Comparison of ENCODE assay signal across 8 cellular contexts in genomic region chr5:146203872-146204192, GRCh38. TPM values are rescaled to one million over a fixed set of nuclear protein-coding genes. Genes with fewer than 3 reads are reported as not detected.
DNase-seq lines count a peak whose midpoint lies in the region; ATAC-seq, FAIRE-seq and TF ChIP-seq lines count a peak whose summit lies in the region.

No MANE protein-coding gene starts in this region.

- H3K36me3 Mint-ChIP-seq in activated CD4-positive, alpha-beta T cell treated with anti-CD3 and anti-CD28 coated beads, Interleukin-2, amount 10 ng/mL, durations not matched to agents 24 days and 14 days (ENCODE audit: low read depth) = no peaks in the 10 kb centered on the region

- no peaks in the 10 kb centered on the region for H3K27me3 Mint-ChIP-seq in activated CD4-positive, alpha-beta T cell treated with anti-CD3 and anti-CD28 coated beads, Interleukin-2, amount 10 ng/mL, durations not matched to agents 24 days and 14 days

- no peak overlapping the region for H3K4me3 Mint-ChIP-seq in activated CD4-positive, alpha-beta T cell treated with anti-CD3 and anti-CD28 coated beads, Interleukin-2, amount 10 ng/mL, durations not matched to agents 24 days and 14 days

- H3K27me3 ChIP-seq in BLaER1 treated with 17β-estradiol and CSF1 and Interleukin-3, amounts not matched to agents 10 nM and 100 nM = no peaks in the 10 kb centered on the region
- no peaks in the 10 kb centered on the region for H3K27me3 ChIP-seq in lung (ENCODE audit: control insufficient read depth, insufficient read depth)

- peaks cover 22 to 45% (median 30%) of the 10 kb centered on the region in 10 experiments for H3K4me1 ChIP-seq in BLaER1 treated with 17β-estradiol and CSF1 and Interleukin-3, amounts not matched to agents 10 nM and 100 nM
- H3K4me1 ChIP-seq in lung (ENCODE audit: control insufficient read depth in 2 of 2, insufficient read depth in 2 of 2, low read length in 2 of 2) = peaks cover 6 to 20% of the 10 kb centered on the region in 2 donors

- in situ Hi-C loops in astrocyte of the cerebellum (cut with HindIII; ENCODE audit: low sequenced_read_pairs) = no loop called here

- H3K4me2 ChIP-seq in BLaER1 treated with 17β-estradiol and CSF1 and Interleukin-3, amounts not matched to agents 10 nM and 100 nM = peak overlapping the region; percentile 85 to 97 (median 93)

- H3K27ac Mint-ChIP-seq in activated CD4-positive, alpha-beta T cell treated with anti-CD3 and anti-CD28 coated beads, Interleukin-2, amount 10 ng/mL, durations not matched to agents 24 days and 14 days = no peak overlapping the region

- peaks cover 12% of the 10 kb centered on the region for H3K4me1 Mint-ChIP-seq in activated CD4-positive, alpha-beta T cell treated with anti-CD3 and anti-CD28 coated beads, Interleukin-2, amount 10 ng/mL, durations not matched to agents 24 days and 14 days

- no peaks in the 10 kb centered on the region for H3K9me3 ChIP-seq in BLaER1 treated with 17β-estradiol and CSF1 and Interleukin-3, amounts not matched to agents 10 nM and 100 nM (replicated peaks in 1 of 11)
- H3K9me3 ChIP-seq in lung (ENCODE audit: control insufficient read depth in 2 of 2, insufficient read depth in 1 of 2, low read length in 1 of 2) = no peaks in the 10 kb centered on the region

- peak overlapping the region; percentile 81 to 94 (median 87) for H3K9ac ChIP-seq in BLaER1 treated with 17β-estradiol and CSF1 and Interleukin-3, amounts not matched to agents 10 nM and 100 nM

- no peak for TF ChIP-seq POLR2A in GM12892 (IDR thresholded peaks at IDR 0.05; ENCODE audit: low read depth, low read length)

- peaks cover 33 to 49% (median 47%) of the 10 kb centered on the region in 11 experiments; a peak in 21 of 22 replicates for H4K20me1 ChIP-seq in BLaER1 treated with 17β-estradiol and CSF1 and Interleukin-3, amounts not matched to agents 10 nM and 100 nM

- H3K4me3 ChIP-seq in BLaER1 treated with 17β-estradiol and CSF1 and Interleukin-3, amounts not matched to agents 10 nM and 100 nM = peak overlapping the region; percentile 74 to 89 (median 84)
- peak overlapping the region; percentile 63 for H3K4me3 ChIP-seq in astrocyte of the cerebellum (ENCODE audit: low read depth, low read length)
- H3K4me3 ChIP-seq in lung = peak overlapping the region; percentile 97

- H3K27ac ChIP-seq in BLaER1 treated with 17β-estradiol and CSF1 and Interleukin-3, amounts not matched to agents 10 nM and 100 nM = peak overlapping the region; percentile 60 to 90 (median 86); a peak in 21 of 22 replicates
- peak overlapping the region in 1 of 2 donors; percentile 72 for H3K27ac ChIP-seq in lung (ENCODE audit: low read depth in 1 of 2, low read length in 1 of 2)

- no peak for FAIRE-seq in GM12892 (lab: Jason Lieb, UNC)

- no peak for DNase-seq in astrocyte of the cerebellum (ENCODE audit: low read depth)
- DNase-seq in lung (ENCODE audit: low spot score) = no peak
- no peak for DNase-seq in SKM-1 (lab: John Stamatoyannopoulos, UW; ENCODE audit: unreplicated experiment)
- DNase-seq in activated CD4-positive, alpha-beta T cell treated with anti-CD3 and anti-CD28 coated beads, Interleukin-2, amount 10 ng/mL, durations not matched to agents 24 days and 14 days = no peak
- DNase-seq in GM12892 (ENCODE audit: insufficient read length) = no peak
- DNase-seq in T1000 (lab: John Stamatoyannopoulos, UW) = no peak

- intact Hi-C loops in activated CD4-positive, alpha-beta T cell treated with anti-CD3 and anti-CD28 coated beads, Interleukin-2, amount 10 ng/mL, durations not matched to agents 24 days and 14 days (cut with micrococcal nuclease) = loop anchor here (1.0 to 2.0 kb wide), 3 partner anchors 22 to 243 kb away; partner anchors contain the start of genes LARS1 and TCERG1

- 0 to 2% methylated on average over 20 to 21 of the region's 21 CpGs for WGBS in lung, 2 donors

- H3K36me3 ChIP-seq in BLaER1 treated with 17β-estradiol and CSF1 and Interleukin-3, amounts not matched to agents 10 nM and 100 nM = peaks cover 0 to 11% (median 6%) of the 10 kb centered on the region in 11 experiments; a peak in 8 of 22 replicates
- H3K36me3 ChIP-seq in lung (ENCODE audit: control insufficient read depth in 2 of 2, insufficient read depth in 2 of 2, low read length in 2 of 2) = no peaks in the 10 kb centered on the region

- peak; percentile 3 for ATAC-seq in HG02870 (IDR thresholded peaks at IDR 0.05; ENCODE audit: unreplicated experiment)
- ATAC-seq in lung (ENCODE audit: insufficient read depth, low FRiP score) = no peak

- no peak for TF ChIP-seq CTCF in astrocyte of the cerebellum (IDR thresholded peaks at IDR 0.05; ENCODE audit: low read depth, low read length, missing control alignments)
- no peak for TF ChIP-seq CTCF in lung (IDR thresholded peaks at IDR 0.05; ENCODE audit: control extremely low read depth, extremely low read depth)

- no peaks in the 10 kb centered on the region for H3K9me3 Mint-ChIP-seq in activated CD4-positive, alpha-beta T cell treated with anti-CD3 and anti-CD28 coated beads, Interleukin-2, amount 10 ng/mL, durations not matched to agents 24 days and 14 days

RNA-seq across cellular contexts. Expression of gene RBM27, which starts 0.4 kb away (rescaled TPM):
- 10 to 100 TPM; 11.6 to 41.8 TPM for total RNA-seq in lung
- polyA plus RNA-seq in lung = 1 to 10 TPM; 6.2 to 7.8 TPM
- 28.9 and 33.2 TPM in 2 replicates for total RNA-seq in activated CD4-positive, alpha-beta T cell treated with anti-CD3 and anti-CD28 coated beads, Interleukin-2, amount 10 ng/mL, durations not matched to agents 24 days and 14 days
- polyA plus RNA-seq in GM12892 (2012; ENCODE audit: missing spikeins) = 14.9 TPM

RNA-seq across cellular contexts. Expression of gene LARS1, which starts 21.4 kb away (rescaled TPM):
- total RNA-seq in lung = 100 to 1,000 TPM in 1 of 2 donors, 10 to 100 TPM in 1; 75.9 to 117 TPM
- 10 to 100 TPM; 36.7 to 41.6 TPM for polyA plus RNA-seq in lung
- total RNA-seq in activated CD4-positive, alpha-beta T cell treated with anti-CD3 and anti-CD28 coated beads, Interleukin-2, amount 10 ng/mL, durations not matched to agents 24 days and 14 days = 152 and 154 TPM in 2 replicates
- polyA plus RNA-seq in GM12892 (2012; ENCODE audit: missing spikeins) = 66.2 TPM
